Comparison of ENCODE assay signal across 8 cellular contexts in the genomic region with DNA sequence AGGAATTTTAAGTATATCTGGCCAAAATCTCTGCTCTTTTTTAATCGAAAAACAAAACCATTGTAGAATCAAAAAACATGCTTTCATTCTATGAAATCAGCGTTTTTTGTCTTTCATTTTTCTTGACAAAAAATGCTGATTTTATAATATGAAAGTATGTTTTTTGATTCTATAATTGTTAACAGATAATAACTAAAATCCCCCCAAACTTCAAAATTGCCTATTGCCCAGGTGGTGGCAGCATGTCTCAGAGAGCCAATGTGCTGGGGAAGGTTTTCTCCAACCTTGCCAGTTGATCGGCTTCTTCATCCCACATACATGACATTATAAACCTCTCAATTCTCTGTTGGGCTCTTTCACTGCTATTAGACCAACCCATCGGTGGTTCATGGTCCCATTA. TPM values are rescaled to one million over a fixed set of nuclear protein-coding genes. Genes with fewer than 3 reads are reported as not detected.
DNase-seq lines count a peak whose midpoint lies in the region; ATAC-seq and TF ChIP-seq lines count a peak whose summit lies in the region.

No MANE protein-coding gene starts in this region.

- CTCF ChIA-PET in HEK293 (lab: Yijun Ruan, JAX): interaction anchor here (0.7 to 1.1 kb wide), 2 partner anchors 13 to 164 kb away, joined by 3 to 4 read pairs; no protein-coding TSS in a partner anchor

- ATAC-seq in lower lobe of right lung (no peak), HG03432 (IDR thresholded peaks at IDR 0.05; ENCODE audit: unreplicated experiment) (no peak), HG03520 (IDR thresholded peaks at IDR 0.05; ENCODE audit: unreplicated experiment) (no peak)

- H3K27ac ChIP-seq in HEK293 (ENCODE audit: extremely low read depth, low read depth, low read length): no peak overlapping the region
- H3K27ac ChIP-seq in lower lobe of right lung: no peak overlapping the region

- H3K4me3 ChIP-seq in HEK293 (ENCODE audit: low read depth, low read length) (no peak overlapping the region), astrocyte of the cerebellum (ENCODE audit: low read depth, low read length) (no peak overlapping the region), lower lobe of right lung (no peak overlapping the region)

- no peaks in the 10 kb centered on the region for H3K9me3 ChIP-seq in HEK293 (ENCODE audit: control insufficient read depth, insufficient read depth, low read depth, low read length)
- H3K9me3 ChIP-seq in lower lobe of right lung: no peaks in the 10 kb centered on the region

- H3K36me3 ChIP-seq in HEK293 (ENCODE audit: control insufficient read depth in 2 of 2, insufficient read depth in 1 of 2, low read length in 2 of 2) (peaks cover 0 to 6% of the 10 kb centered on the region in 2 experiments; a peak in 2 of 3 replicates), lower lobe of right lung (no peaks in the 10 kb centered on the region)

- in situ Hi-C loops in astrocyte of the cerebellum (cut with HindIII; ENCODE audit: low sequenced_read_pairs): no loop called here

- no peaks in the 10 kb centered on the region for H3K27me3 ChIP-seq in lower lobe of right lung (ENCODE audit: low read depth)

- H3K4me1 ChIP-seq in HEK293 (ENCODE audit: control insufficient read depth, insufficient read depth, low read length) (no peaks in the 10 kb centered on the region), lower lobe of right lung (peaks cover 10% of the 10 kb centered on the region)

- peak; percentile 13 for DNase-seq in COLO829 (ENCODE audit: low spot score)
- DNase-seq in astrocyte of the cerebellum (ENCODE audit: low read depth): peak; percentile 46
- DNase-seq in lower lobe of right lung: no peak
- DNase-seq in RKO (ENCODE audit: low spot score): no peak
- no peak for DNase-seq in GM19238 (ENCODE audit: insufficient read length, low spot score)

- POLR2A ChIA-PET in HEK293 (lab: Yijun Ruan, JAX): interaction anchor here (0.6 to 1.4 kb wide), 2 partner anchors 51 to 164 kb away, joined by 3 read pairs; a partner anchor contains a TSS

- intact Hi-C loops in lower lobe of right lung (cut with DNase I): no loop called here

- TF ChIP-seq CTCF in HEK293 (tag by site-specific recombination; IDR thresholded peaks at IDR 0.05) (0 out of 2 replicates have a peak, but pooled peaks have one; percentile 11), astrocyte of the cerebellum (IDR thresholded peaks at IDR 0.05; ENCODE audit: low read depth, low read length, missing control alignments) (peak; percentile 60), lower lobe of right lung (IDR thresholded peaks at IDR 0.05) (peak; percentile 33)

TF ChIP-seq in HEK293, 187 proteins besides CTCF, POLR2A, EP300 and RAD21:
- TF ChIP-seq, protein P1, sequence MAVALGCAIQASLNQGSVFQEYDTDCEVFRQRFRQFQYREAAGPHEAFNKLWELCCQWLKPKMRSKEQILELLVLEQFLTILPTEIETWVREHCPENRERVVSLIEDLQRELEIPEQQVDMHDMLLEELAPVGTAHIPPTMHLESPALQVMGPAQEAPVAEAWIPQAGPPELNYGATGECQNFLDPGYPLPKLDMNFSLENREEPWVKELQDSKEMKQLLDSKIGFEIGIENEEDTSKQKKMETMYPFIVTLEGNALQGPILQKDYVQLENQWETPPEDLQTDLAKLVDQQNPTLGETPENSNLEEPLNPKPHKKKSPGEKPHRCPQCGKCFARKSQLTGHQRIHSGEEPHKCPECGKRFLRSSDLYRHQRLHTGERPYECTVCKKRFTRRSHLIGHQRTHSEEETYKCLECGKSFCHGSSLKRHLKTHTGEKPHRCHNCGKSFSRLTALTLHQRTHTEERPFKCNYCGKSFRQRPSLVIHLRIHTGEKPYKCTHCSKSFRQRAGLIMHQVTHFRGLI (tag by site-specific recombination; IDR thresholded peaks at IDR 0.05): peak; percentile 44; the same call in 1 of the 2 replicates
- TF ChIP-seq, protein P2, sequence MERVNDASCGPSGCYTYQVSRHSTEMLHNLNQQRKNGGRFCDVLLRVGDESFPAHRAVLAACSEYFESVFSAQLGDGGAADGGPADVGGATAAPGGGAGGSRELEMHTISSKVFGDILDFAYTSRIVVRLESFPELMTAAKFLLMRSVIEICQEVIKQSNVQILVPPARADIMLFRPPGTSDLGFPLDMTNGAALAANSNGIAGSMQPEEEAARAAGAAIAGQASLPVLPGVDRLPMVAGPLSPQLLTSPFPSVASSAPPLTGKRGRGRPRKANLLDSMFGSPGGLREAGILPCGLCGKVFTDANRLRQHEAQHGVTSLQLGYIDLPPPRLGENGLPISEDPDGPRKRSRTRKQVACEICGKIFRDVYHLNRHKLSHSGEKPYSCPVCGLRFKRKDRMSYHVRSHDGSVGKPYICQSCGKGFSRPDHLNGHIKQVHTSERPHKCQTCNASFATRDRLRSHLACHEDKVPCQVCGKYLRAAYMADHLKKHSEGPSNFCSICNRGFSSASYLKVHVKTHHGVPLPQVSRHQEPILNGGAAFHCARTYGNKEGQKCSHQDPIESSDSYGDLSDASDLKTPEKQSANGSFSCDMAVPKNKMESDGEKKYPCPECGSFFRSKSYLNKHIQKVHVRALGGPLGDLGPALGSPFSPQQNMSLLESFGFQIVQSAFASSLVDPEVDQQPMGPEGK (tag by site-specific recombination; IDR thresholded peaks at IDR 0.05): no peak
- TF ChIP-seq, protein P3, sequence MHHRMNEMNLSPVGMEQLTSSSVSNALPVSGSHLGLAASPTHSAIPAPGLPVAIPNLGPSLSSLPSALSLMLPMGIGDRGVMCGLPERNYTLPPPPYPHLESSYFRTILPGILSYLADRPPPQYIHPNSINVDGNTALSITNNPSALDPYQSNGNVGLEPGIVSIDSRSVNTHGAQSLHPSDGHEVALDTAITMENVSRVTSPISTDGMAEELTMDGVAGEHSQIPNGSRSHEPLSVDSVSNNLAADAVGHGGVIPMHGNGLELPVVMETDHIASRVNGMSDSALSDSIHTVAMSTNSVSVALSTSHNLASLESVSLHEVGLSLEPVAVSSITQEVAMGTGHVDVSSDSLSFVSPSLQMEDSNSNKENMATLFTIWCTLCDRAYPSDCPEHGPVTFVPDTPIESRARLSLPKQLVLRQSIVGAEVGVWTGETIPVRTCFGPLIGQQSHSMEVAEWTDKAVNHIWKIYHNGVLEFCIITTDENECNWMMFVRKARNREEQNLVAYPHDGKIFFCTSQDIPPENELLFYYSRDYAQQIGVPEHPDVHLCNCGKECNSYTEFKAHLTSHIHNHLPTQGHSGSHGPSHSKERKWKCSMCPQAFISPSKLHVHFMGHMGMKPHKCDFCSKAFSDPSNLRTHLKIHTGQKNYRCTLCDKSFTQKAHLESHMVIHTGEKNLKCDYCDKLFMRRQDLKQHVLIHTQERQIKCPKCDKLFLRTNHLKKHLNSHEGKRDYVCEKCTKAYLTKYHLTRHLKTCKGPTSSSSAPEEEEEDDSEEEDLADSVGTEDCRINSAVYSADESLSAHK (tag by site-specific recombination; IDR thresholded peaks at IDR 0.05): no peak
- peak; percentile 43 for TF ChIP-seq ZNF654 (tag by site-specific recombination; IDR thresholded peaks at IDR 0.05; ENCODE audit: low read depth)

RNA-seq across cellular contexts. Expression of a gene that starts 5.1 kb away (rescaled TPM):
- 55.9 TPM for total RNA-seq in lower lobe of right lung

Comparison
In these comparisons a context has a peak if more than half of its experiments do, and no peak if none do; other contexts are left out.
1. DNase-seq: peak in COLO829 (single experiment) and astrocyte of the cerebellum (single experiment); none in lower lobe of right lung (single experiment), RKO (single experiment) and GM19238 (single experiment).
2. Peak in every context shown above with its lines, with median percentiles within 50 percentile points of each other: CTCF ChIP-seq.